13 cellular contexts compared by ENCODE assay signal in the genomic region with DNA sequence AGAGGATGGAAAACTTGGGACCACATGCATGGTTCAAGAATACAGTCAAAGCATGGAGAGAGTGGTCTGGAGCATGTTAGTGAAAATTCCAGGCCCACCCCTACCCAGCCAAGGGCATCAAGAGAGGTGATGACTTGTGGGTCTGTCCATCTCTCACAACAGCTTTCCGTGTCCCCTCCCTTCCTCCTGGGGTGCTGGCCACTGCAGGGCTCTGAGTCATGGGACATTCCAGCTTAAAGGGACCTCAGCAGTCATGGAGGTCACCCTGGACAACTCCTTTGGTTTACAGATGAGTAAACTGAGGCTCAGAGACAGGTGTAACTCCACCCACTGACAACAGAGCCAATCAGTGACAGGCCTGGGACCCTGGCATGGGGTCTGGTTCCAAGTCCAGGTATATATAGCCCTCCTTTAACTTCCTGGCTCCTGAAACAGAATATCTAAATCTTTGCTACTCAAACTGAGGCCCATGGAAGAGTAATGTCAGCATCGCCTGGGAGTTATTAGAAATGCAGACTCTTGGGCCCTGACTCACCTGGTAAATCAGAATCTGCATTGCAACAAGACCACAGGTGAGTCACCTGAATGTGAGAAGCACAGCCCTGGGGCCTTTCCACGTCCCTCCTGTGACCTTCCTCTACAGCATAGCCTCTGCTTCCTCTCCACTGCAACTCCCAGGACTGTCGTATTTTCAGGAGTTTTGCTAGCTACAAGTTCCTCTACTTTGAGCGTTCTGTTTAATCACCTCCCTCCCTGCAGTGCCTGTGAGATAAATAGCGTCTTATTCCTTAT.
DNase-seq lines count a peak whose midpoint lies in the region; ATAC-seq and TF ChIP-seq lines count a peak whose summit lies in the region.
"Had no signal": no experiment of that assay in that cellular context is flagged by ENCODE, and none has a peak within 500 bp of the region (broad histone marks: within the 10 kb centered on the region; RNA-seq: fewer than 3 reads in every experiment).

No MANE protein-coding gene starts in this region.

- H3K27me3 Mint-ChIP-seq in activated naive CD8-positive, alpha-beta T cell treated with anti-CD3 and anti-CD28 coated beads, Interleukin-2, amount 10 ng/mL, durations not matched to agents 7 days and 5 days, result peaks cover 7% of the 10 kb centered on the region
- peaks cover 2% of the 10 kb centered on the region for H3K27me3 Mint-ChIP-seq in activated naive CD8-positive, alpha-beta T cell treated with anti-CD3 and anti-CD28 coated beads, Interleukin-2, amount 50 U/mL, for 24 hours
- H3K27me3 Mint-ChIP-seq in activated B cell treated with CpG ODN at 0.5 μM for 24 hours, result no peaks in the 10 kb centered on the region
- H3K27me3 Mint-ChIP-seq in immature natural killer cell (ENCODE audit: low read depth in 3 of 3), result peaks cover 6 to 20% (median 17%) of the 10 kb centered on the region in 3 donors
- no peaks in the 10 kb centered on the region for H3K27me3 Mint-ChIP-seq in stimulated activated memory B cell treated with anti-CD40 and anti-IgM and Interleukin-4, amounts not matched to agents 10 μg/mL and 1 μg/mL and 100 μg/mL, for 72 hours

- peak overlapping the region; percentile 22 for H3K4me3 Mint-ChIP-seq in activated naive CD8-positive, alpha-beta T cell treated with anti-CD3 and anti-CD28 coated beads, Interleukin-2, amount 10 ng/mL, durations not matched to agents 7 days and 5 days
- no peak overlapping the region for H3K4me3 Mint-ChIP-seq in activated naive CD8-positive, alpha-beta T cell treated with anti-CD3 and anti-CD28 coated beads, Interleukin-2, amount 50 U/mL, for 24 hours
- no peak overlapping the region for H3K4me3 Mint-ChIP-seq in activated B cell treated with CpG ODN at 0.5 μM for 24 hours
- peak overlapping the region in 1 of 5 donors; percentile 9 for H3K4me3 Mint-ChIP-seq in immature natural killer cell
- no peak overlapping the region for H3K4me3 Mint-ChIP-seq in stimulated activated memory B cell treated with anti-CD40 and anti-IgM and Interleukin-4, amounts not matched to agents 10 μg/mL and 1 μg/mL and 100 μg/mL, for 72 hours

- peaks cover 6% of the 10 kb centered on the region for H3K9me3 Mint-ChIP-seq in activated naive CD8-positive, alpha-beta T cell treated with anti-CD3 and anti-CD28 coated beads, Interleukin-2, amount 10 ng/mL, durations not matched to agents 7 days and 5 days
- H3K9me3 Mint-ChIP-seq in activated naive CD8-positive, alpha-beta T cell treated with anti-CD3 and anti-CD28 coated beads, Interleukin-2, amount 50 U/mL, for 24 hours, result peaks cover 9% of the 10 kb centered on the region
- no peaks in the 10 kb centered on the region for H3K9me3 Mint-ChIP-seq in activated B cell treated with CpG ODN at 0.5 μM for 24 hours
- peaks cover 0 to 18% (median 14%) of the 10 kb centered on the region in 6 donors for H3K9me3 Mint-ChIP-seq in immature natural killer cell
- H3K9me3 Mint-ChIP-seq in stimulated activated memory B cell treated with anti-CD40 and anti-IgM and Interleukin-4, amounts not matched to agents 10 μg/mL and 1 μg/mL and 100 μg/mL, for 72 hours, result no peaks in the 10 kb centered on the region

- POLR2A ChIA-PET in activated naive CD8-positive, alpha-beta T cell treated with anti-CD3 and anti-CD28 coated beads, Interleukin-2, amount 10 ng/mL, durations not matched to agents 7 days and 5 days (lab: Charles Lee), result interaction anchor here (0.6 to 1.0 kb wide), 2 partner anchors 11 to 24 kb away, joined by 3 to 4 read pairs; no protein-coding TSS in a partner anchor
- POLR2A ChIA-PET in activated B cell treated with CpG ODN at 0.5 μM for 24 hours (lab: Charles Lee), result interaction anchor here (2.6 kb wide), 1 partner anchor 12 kb away, joined by 15 read pairs; no protein-coding TSS in a partner anchor

- intact Hi-C loops in activated B cell treated with CpG ODN at 0.5 μM for 24 hours (cut with micrococcal nuclease), result no loop called here

- CTCF ChIA-PET in activated B cell treated with CpG ODN at 0.5 μM for 24 hours (lab: Charles Lee), result no interaction called here

- peaks cover 31% of the 10 kb centered on the region for H3K4me1 Mint-ChIP-seq in activated naive CD8-positive, alpha-beta T cell treated with anti-CD3 and anti-CD28 coated beads, Interleukin-2, amount 10 ng/mL, durations not matched to agents 7 days and 5 days
- H3K4me1 Mint-ChIP-seq in activated naive CD8-positive, alpha-beta T cell treated with anti-CD3 and anti-CD28 coated beads, Interleukin-2, amount 50 U/mL, for 24 hours, result peaks cover 36% of the 10 kb centered on the region
- H3K4me1 Mint-ChIP-seq in activated B cell treated with CpG ODN at 0.5 μM for 24 hours (peaks cover 60% of the 10 kb centered on the region), immature natural killer cell (peaks cover 49 to 52% of the 10 kb centered on the region in 2 donors)
- peaks cover 61% of the 10 kb centered on the region for H3K4me1 Mint-ChIP-seq in stimulated activated memory B cell treated with anti-CD40 and anti-IgM and Interleukin-4, amounts not matched to agents 10 μg/mL and 1 μg/mL and 100 μg/mL, for 72 hours

- no peak for TF ChIP-seq CTCF in activated B cell treated with CpG ODN at 0.5 μM for 24 hours (IDR thresholded peaks at IDR 0.05)

- DNase-seq in activated naive CD8-positive, alpha-beta T cell treated with anti-CD3 and anti-CD28 coated beads, Interleukin-2, amount 10 ng/mL, durations not matched to agents 7 days and 5 days, result no peak
- DNase-seq in activated naive CD8-positive, alpha-beta T cell treated with anti-CD3 and anti-CD28 coated beads, Interleukin-2, amount 50 U/mL, for 24 hours, result no peak
- DNase-seq in activated B cell treated with CpG ODN at 0.5 μM for 24 hours, result no peak
- DNase-seq in immature natural killer cell, result no peak
- DNase-seq in NCI-H128 (lab: John Stamatoyannopoulos, UW; ENCODE audit: unreplicated experiment), result no peak
- DNase-seq: anterior cingulate cortex; midbrain; NCI-H1417; stimulated activated CD4-positive, alpha-beta T cell treated with anti-CD3 and anti-CD28 coated beads, Interleukin-15, amount 100 ng/mL, for 24 hours had no signal

- H3K36me3 Mint-ChIP-seq in activated naive CD8-positive, alpha-beta T cell treated with anti-CD3 and anti-CD28 coated beads, Interleukin-2, amount 10 ng/mL, durations not matched to agents 7 days and 5 days, result peaks cover 18% of the 10 kb centered on the region
- peaks cover 4% of the 10 kb centered on the region for H3K36me3 Mint-ChIP-seq in activated naive CD8-positive, alpha-beta T cell treated with anti-CD3 and anti-CD28 coated beads, Interleukin-2, amount 50 U/mL, for 24 hours (ENCODE audit: low read depth)
- peaks cover 6% of the 10 kb centered on the region for H3K36me3 Mint-ChIP-seq in activated B cell treated with CpG ODN at 0.5 μM for 24 hours (ENCODE audit: low read depth)
- peaks cover 0 to 4% (median under 1%) of the 10 kb centered on the region in 3 donors for H3K36me3 Mint-ChIP-seq in immature natural killer cell
- H3K36me3 Mint-ChIP-seq in stimulated activated memory B cell treated with anti-CD40 and anti-IgM and Interleukin-4, amounts not matched to agents 10 μg/mL and 1 μg/mL and 100 μg/mL, for 72 hours, result peaks cover 36% of the 10 kb centered on the region

- H3K27ac Mint-ChIP-seq in activated naive CD8-positive, alpha-beta T cell treated with anti-CD3 and anti-CD28 coated beads, Interleukin-2, amount 10 ng/mL, durations not matched to agents 7 days and 5 days, result peak overlapping the region; percentile 85
- H3K27ac Mint-ChIP-seq in activated naive CD8-positive, alpha-beta T cell treated with anti-CD3 and anti-CD28 coated beads, Interleukin-2, amount 50 U/mL, for 24 hours, result no peak overlapping the region
- peak overlapping the region; percentile 12 for H3K27ac Mint-ChIP-seq in activated B cell treated with CpG ODN at 0.5 μM for 24 hours
- peak overlapping the region; percentile 88 to 96 (median 92) for H3K27ac Mint-ChIP-seq in immature natural killer cell
- peak overlapping the region; percentile 79 for H3K27ac Mint-ChIP-seq in stimulated activated memory B cell treated with anti-CD40 and anti-IgM and Interleukin-4, amounts not matched to agents 10 μg/mL and 1 μg/mL and 100 μg/mL, for 72 hours
- H3K27ac Mint-ChIP-seq: progenitor cell of endocrine pancreas had no signal

- ATAC-seq in activated naive CD8-positive, alpha-beta T cell treated with anti-CD3 and anti-CD28 coated beads, Interleukin-2, amount 10 ng/mL, durations not matched to agents 7 days and 5 days (ENCODE audit: low read depth), result no peak
- ATAC-seq in activated naive CD8-positive, alpha-beta T cell treated with anti-CD3 and anti-CD28 coated beads, Interleukin-2, amount 50 U/mL, for 24 hours, result no peak
- ATAC-seq in activated B cell treated with CpG ODN at 0.5 μM for 24 hours (ENCODE audit: low read depth) (no peak), HG03457 (IDR thresholded peaks at IDR 0.05; ENCODE audit: unreplicated experiment) (no peak), GM19035 (IDR thresholded peaks at IDR 0.05; ENCODE audit: unreplicated experiment) (no peak)
- ATAC-seq in stimulated activated memory B cell treated with anti-CD40 and anti-IgM and Interleukin-4, amounts not matched to agents 10 μg/mL and 1 μg/mL and 100 μg/mL, for 72 hours, result no peak
